In the genomic region with DNA sequence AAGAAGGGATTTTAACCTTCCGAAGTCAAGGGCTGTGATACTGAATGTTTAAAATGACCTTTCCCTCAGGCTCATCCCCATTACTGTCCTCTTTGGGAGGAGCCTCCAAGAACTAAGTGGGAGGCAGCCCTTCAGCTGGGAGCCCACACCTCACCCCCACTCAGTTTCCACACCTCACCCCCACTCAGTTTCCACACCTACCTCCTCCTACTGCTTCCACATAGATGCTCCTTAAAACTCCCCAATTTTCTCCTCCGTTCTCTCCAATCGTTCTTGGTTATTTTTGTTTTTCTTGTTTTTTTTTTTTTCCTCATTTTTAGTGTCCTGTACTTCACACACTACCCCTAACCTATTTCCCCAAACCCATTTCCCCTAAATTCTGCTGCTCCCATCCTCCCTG, we compare ENCODE assay signal across 22 cellular contexts. TPM values are rescaled to one million over a fixed set of nuclear protein-coding genes. Genes with fewer than 3 reads are reported as not detected.
"Had no signal": no experiment of that assay in that cellular context is flagged by ENCODE, and none has a peak within 500 bp of the region (broad histone marks: within the 10 kb centered on the region; RNA-seq: fewer than 3 reads in every experiment).

No MANE protein-coding gene starts in this region.

- H3K36me3 ChIP-seq: MG63, SJSA1 had no signal

- H3K9me3 ChIP-seq: MG63, SJSA1 had no signal

- H3K27me3 ChIP-seq: MG63, SJSA1 had no signal

- H3K4me3 ChIP-seq: MG63, SJSA1, SK-N-MC had no signal

- H3K27ac ChIP-seq: SJSA1, SK-N-MC had no signal

- DNase-seq: KBM-7, MG63, NCI-H1092, NCI-H1105 treated with DMSO at 0.1 percent for 48 hours, NCI-H1417 treated with DMSO at 0.1 percent for 48 hours, NCI-H146, NCI-H1694 treated with DMSO at 0.1 percent for 48 hours, NCI-H2029, NCI-H2081 treated with DMSO at 0.1 percent for 48 hours, NCI-H2171, NCI-H226, NCI-H446, NCI-H510A, NCI-H524 treated with DMSO at 0.1 percent for 48 hours, NCI-H69, NCI-H774, Right ventricle myocardium superior, RPMI8226, SIG-M5 had no signal

RNA-seq across cellular contexts. Expression of a gene that starts 31.6 kb away (rescaled TPM):
- total RNA-seq: LHCN-M2 had no signal
